9 cellular contexts compared by ENCODE assay signal in genomic region chr9:69919461-69920061, GRCh38.
DNase-seq lines count a peak whose midpoint lies in the region; ATAC-seq and TF ChIP-seq lines count a peak whose summit lies in the region.
"Had no signal": no experiment of that assay in that cellular context is flagged by ENCODE, and none has a peak within 500 bp of the region (broad histone marks: within the 10 kb centered on the region; RNA-seq: fewer than 3 reads in every experiment).

No MANE protein-coding gene starts in this region.

- no peak overlapping the region for H3K14ac ChIP-seq in mesenchymal stem cell (ENCODE audit: low read length in 2 of 2)

- H3K4me3 ChIP-seq in Panc1 (ENCODE audit: low read depth in 2 of 2, low read length in 2 of 2), result no peak overlapping the region
- H3K4me3 ChIP-seq in dorsolateral prefrontal cortex, result no peak overlapping the region
- H3K4me3 ChIP-seq in mesenchymal stem cell (ENCODE audit: insufficient read depth in 1 of 2, low read depth in 1 of 2, low read length in 2 of 2), result no peak overlapping the region
- H3K4me3 ChIP-seq: BLaER1 treated with 17β-estradiol and CSF1 and Interleukin-3, amounts not matched to agents 10 nM and 100 nM had no signal

- no TSS peak for BruUV-seq in Panc1 (replicated peaks; lab: Mats Ljungman, UMichigan)

- H2BK5ac ChIP-seq in mesenchymal stem cell (ENCODE audit: low read depth, low read length, poor library complexity, severe bottlenecking), result no peak overlapping the region

- H3K9me3 ChIP-seq in Panc1 (ENCODE audit: control insufficient read depth, insufficient read depth, low read depth, low read length) (no peaks in the 10 kb centered on the region), mesenchymal stem cell (ENCODE audit: control insufficient read depth, low read length) (no peaks in the 10 kb centered on the region)

- POLR2A ChIA-PET in Panc1 (lab: Charles Lee), result no interaction called here

- peak; percentile 84 for ATAC-seq in GM21576 (IDR thresholded peaks at IDR 0.05; ENCODE audit: unreplicated experiment)
- peak; percentile 84 for ATAC-seq in Panc1

- H3K79me1 ChIP-seq in mesenchymal stem cell (replicated peaks; ENCODE audit: low read length, poor library complexity, severe bottlenecking), result no peaks in the 10 kb centered on the region

- no peaks in the 10 kb centered on the region for H3K4me1 ChIP-seq in Panc1 (ENCODE audit: control insufficient read depth, insufficient read depth, low read length)
- peaks cover 1% of the 10 kb centered on the region for H3K4me1 ChIP-seq in mesenchymal stem cell (ENCODE audit: control insufficient read depth, insufficient read depth, low read depth, low read length)

- H2BK120ac ChIP-seq in mesenchymal stem cell (ENCODE audit: low read depth, low read length), result no peak overlapping the region

- H3K27ac ChIP-seq in Panc1 (ENCODE audit: low read length) (no peak overlapping the region), dorsolateral prefrontal cortex (no peak overlapping the region), mesenchymal stem cell (ENCODE audit: low read length, poor library complexity, severe bottlenecking) (no peak overlapping the region)

- H2BK12ac ChIP-seq in mesenchymal stem cell (ENCODE audit: low read length in 2 of 2), result no peak overlapping the region

- no peak overlapping the region for H3K4me2 ChIP-seq in mesenchymal stem cell (ENCODE audit: low read length, poor library complexity, severe bottlenecking)

- DNase-seq in NCI-H526 (lab: John Stamatoyannopoulos, UW) (peak; percentile 1 to 49), NCI-H526 treated with DMSO at 0.1 percent for 48 hours (lab: John Stamatoyannopoulos, UW) (no peak), KBM-7 (peak; percentile 66), Panc1 (ENCODE audit: low read depth, low spot score) (peak; percentile 13), dorsolateral prefrontal cortex (peak in 1 of 10 donors; percentile 14), mesenchymal stem cell (peak; percentile 72), mucosa of gallbladder (ENCODE audit: low spot score) (no peak)

- no peak overlapping the region for H2BK15ac ChIP-seq in mesenchymal stem cell (ENCODE audit: low read depth, poor library complexity, severe bottlenecking)

- H4K8ac ChIP-seq in mesenchymal stem cell (ENCODE audit: low read length), result no peak overlapping the region

- H3K4ac ChIP-seq in mesenchymal stem cell (ENCODE audit: low read depth in 1 of 2, low read length in 2 of 2), result no peak overlapping the region

- H4K91ac ChIP-seq in mesenchymal stem cell (ENCODE audit: low read length), result no peak overlapping the region

- intact Hi-C loops in Panc1 (cut with micrococcal nuclease; ENCODE audit: unreplicated experiment) (loop anchor here (5.0 kb wide), 2 partner anchors 247 to 497 kb away; partner anchors contain the start of gene APBA1), dorsolateral prefrontal cortex (cut with DNase I) (loop anchor here (5.0 to 10.0 kb wide), 5 partner anchors 145 to 497 kb away; partner anchors contain the start of genes APBA1 (in 2 of the 2) and PTAR1 (in 1 of the 2))

- H3K9ac ChIP-seq in mesenchymal stem cell (ENCODE audit: low read length), result no peak overlapping the region
- H3K9ac ChIP-seq: BLaER1 treated with 17β-estradiol and CSF1 and Interleukin-3, amounts not matched to agents 10 nM and 100 nM had no signal

- no peak overlapping the region for H2AFZ ChIP-seq in mesenchymal stem cell (ENCODE audit: low read depth, low read length)

- H3K36me3 ChIP-seq in Panc1 (ENCODE audit: control insufficient read depth, insufficient read depth, low read length) (no peaks in the 10 kb centered on the region), mesenchymal stem cell (ENCODE audit: control insufficient read depth in 1 of 2, insufficient read depth in 2 of 2, low read depth in 1 of 2, low read length in 2 of 2) (no peaks in the 10 kb centered on the region)
- H3K36me3 ChIP-seq: BLaER1 treated with 17β-estradiol and CSF1 and Interleukin-3, amounts not matched to agents 10 nM and 100 nM had no signal

- in situ Hi-C loops in KBM-7 (cut with MboI; ENCODE audit: low pct_unique_long_range_greater_than_20kb, low sequenced_read_pairs) (loop anchor here (25.0 kb wide), 3 partner anchors 257 to 482 kb away; partner anchors contain the start of gene APBA1), Panc1 (cut with HindIII; ENCODE audit: low pct_unique_long_range_greater_than_20kb, low sequenced_read_pairs) (no loop called here)

- 0% methylated on average over 1 of the region's 2 CpGs for WGBS in mesenchymal stem cell

- no peak overlapping the region for H3K23ac ChIP-seq in mesenchymal stem cell (ENCODE audit: low read length in 2 of 2)

- H3K27me3 ChIP-seq in Panc1 (ENCODE audit: control insufficient read depth, insufficient read depth, low read length), result no peaks in the 10 kb centered on the region
- peaks cover 0 to 8% (median 0%) of the 10 kb centered on the region in 45 donors for H3K27me3 ChIP-seq in dorsolateral prefrontal cortex
- H3K27me3 ChIP-seq in mesenchymal stem cell (ENCODE audit: control insufficient read depth in 1 of 2, insufficient read depth in 1 of 2, low read length in 2 of 2), result peaks cover 0 to 4% of the 10 kb centered on the region in 2 experiments
- H3K27me3 ChIP-seq: BLaER1 treated with 17β-estradiol and CSF1 and Interleukin-3, amounts not matched to agents 10 nM and 100 nM had no signal

- no peak overlapping the region for H3K18ac ChIP-seq in mesenchymal stem cell (ENCODE audit: low read depth in 1 of 2, low read length in 2 of 2)

- peak; percentile 64; the same call in 1 of the 2 replicates for TF ChIP-seq CTCF in Panc1 (IDR thresholded peaks at IDR 0.05)
- TF ChIP-seq CTCF in dorsolateral prefrontal cortex (IDR thresholded peaks at IDR 0.05 in 54 of 56, conservative IDR thresholded peaks at IDR 0.05 in 2 of 56; ENCODE audit: low read depth in 1 of 56, partially characterized antibody in 56 of 56), result peak; percentile 62 to 90 (median 81)

- H2AK5ac ChIP-seq in mesenchymal stem cell (ENCODE audit: low read length, severe bottlenecking), result no peak overlapping the region

- CTCF ChIA-PET in Panc1 (lab: Charles Lee), result interaction anchor here (0.6 kb wide), 1 partner anchor 87 kb away, joined by 3 read pairs; no protein-coding TSS in a partner anchor

Comparison
In these comparisons a context has a peak if more than half of its experiments do, and no peak if none do; other contexts are left out.
1. DNase-seq: peak in NCI-H526 (2 of 2), KBM-7 (single experiment), Panc1 (single experiment) and mesenchymal stem cell (single experiment); none in NCI-H526 treated with DMSO at 0.1 percent for 48 hours (single experiment) and mucosa of gallbladder (single experiment).